In genomic region chr7:116426428-116427156, GRCh38 we compare ENCODE assay signal across 1 cellular context.
TF ChIP-seq lines count a peak whose summit lies in the region.

No MANE protein-coding gene starts in this region.

TF ChIP-seq in K562, 482 proteins besides CTCF, POLR2A, EP300 and RAD21 (continued from another document):
- TF ChIP-seq, protein P1, sequence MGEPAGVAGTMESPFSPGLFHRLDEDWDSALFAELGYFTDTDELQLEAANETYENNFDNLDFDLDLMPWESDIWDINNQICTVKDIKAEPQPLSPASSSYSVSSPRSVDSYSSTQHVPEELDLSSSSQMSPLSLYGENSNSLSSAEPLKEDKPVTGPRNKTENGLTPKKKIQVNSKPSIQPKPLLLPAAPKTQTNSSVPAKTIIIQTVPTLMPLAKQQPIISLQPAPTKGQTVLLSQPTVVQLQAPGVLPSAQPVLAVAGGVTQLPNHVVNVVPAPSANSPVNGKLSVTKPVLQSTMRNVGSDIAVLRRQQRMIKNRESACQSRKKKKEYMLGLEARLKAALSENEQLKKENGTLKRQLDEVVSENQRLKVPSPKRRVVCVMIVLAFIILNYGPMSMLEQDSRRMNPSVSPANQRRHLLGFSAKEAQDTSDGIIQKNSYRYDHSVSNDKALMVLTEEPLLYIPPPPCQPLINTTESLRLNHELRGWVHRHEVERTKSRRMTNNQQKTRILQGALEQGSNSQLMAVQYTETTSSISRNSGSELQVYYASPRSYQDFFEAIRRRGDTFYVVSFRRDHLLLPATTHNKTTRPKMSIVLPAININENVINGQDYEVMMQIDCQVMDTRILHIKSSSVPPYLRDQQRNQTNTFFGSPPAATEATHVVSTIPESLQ (CRISPR knock-in tag; IDR thresholded peaks at IDR 0.05): no peak
- TF ChIP-seq HMG20A (CRISPR knock-in tag; conservative IDR thresholded peaks at IDR 0.05): no peak
- no peak for TF ChIP-seq ZNF444 (CRISPR knock-in tag; IDR thresholded peaks at IDR 0.05)
